19 cellular contexts compared by ENCODE assay signal in genomic region chr3:101163554-101163953, GRCh38.
"Had no signal": no experiment of that assay in that cellular context is flagged by ENCODE, and none has a peak within 500 bp of the region (broad histone marks: within the 10 kb centered on the region; RNA-seq: fewer than 3 reads in every experiment).

No MANE protein-coding gene starts in this region.

- H3K9me3 ChIP-seq: heart right ventricle, right atrium auricular region, sigmoid colon, stomach, thoracic aorta, transverse colon had no signal

- H3K4me3 ChIP-seq: coronary artery, heart right ventricle, right atrium auricular region, sigmoid colon, stomach, thoracic aorta, transverse colon had no signal

- H3K36me3 ChIP-seq: heart right ventricle, right atrium auricular region, sigmoid colon, stomach, thoracic aorta, transverse colon had no signal

- H3K27ac ChIP-seq: coronary artery, heart right ventricle, right atrium auricular region, stomach, thoracic aorta, transverse colon had no signal

- H3K27me3 ChIP-seq: heart right ventricle, right atrium auricular region, sigmoid colon, stomach, transverse colon had no signal

- H3K4me1 ChIP-seq: heart right ventricle, right atrium auricular region, stomach, transverse colon had no signal

- DNase-seq: effector CD4-positive, alpha-beta T cell; endodermal cell; erythroblast; heart right ventricle; hypothalamus; kidney glomerular epithelial cell; mesendoderm; natural killer cell; posterior cingulate gyrus; sigmoid colon; small intestine; stimulated activated CD4-positive, alpha-beta T cell treated with anti-CD3 and anti-CD28 coated beads, Interleukin-12 subunit alpha, Interleukin-12 subunit beta, amount 100 ng/mL, for 4 hours; stimulated activated naive CD4-positive, alpha-beta T cell; stomach; substantia nigra; transverse colon had no signal
